ENCODE assay signal across 14 cellular contexts in the genomic region with DNA sequence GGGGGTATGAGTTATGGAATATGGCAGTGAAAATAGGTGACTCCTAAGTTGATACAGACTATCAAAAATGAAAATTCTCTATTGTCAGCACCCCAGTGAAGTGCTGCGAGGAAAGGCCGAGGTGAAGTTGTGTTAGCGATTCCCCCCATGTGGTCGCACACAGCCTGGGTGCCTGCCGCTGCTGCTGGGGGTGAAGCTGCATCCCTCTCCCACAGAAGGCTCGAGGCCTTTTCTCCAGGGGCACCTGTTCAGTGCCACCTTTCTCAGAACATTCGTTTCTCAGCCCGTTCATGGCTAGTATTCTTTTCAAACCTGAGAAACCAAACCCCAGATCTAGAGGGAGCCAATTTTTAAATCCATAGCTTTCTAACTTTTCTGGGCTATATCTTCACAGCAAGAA. TPM values are rescaled to one million over a fixed set of nuclear protein-coding genes. Genes with fewer than 3 reads are reported as not detected.
DNase-seq lines count a peak whose midpoint lies in the region; TF ChIP-seq lines count a peak whose summit lies in the region.
"Had no signal": no experiment of that assay in that cellular context is flagged by ENCODE, and none has a peak within 500 bp of the region (broad histone marks: within the 10 kb centered on the region; RNA-seq: fewer than 3 reads in every experiment).

No MANE protein-coding gene starts in this region.

- H3K4me3 ChIP-seq in mammary epithelial cell (replicated peaks in 1 of 3; ENCODE audit: insufficient read depth in 1 of 3, low read depth in 2 of 3, low read length in 3 of 3) (no peak overlapping the region), spleen (no peak overlapping the region)
- H3K4me3 ChIP-seq: BLaER1 had no signal

- CTCF ChIA-PET in MCF 10A (lab: Yijun Ruan, JAX) (interaction anchor here (0.5 to 1.2 kb wide), 3 partner anchors 11 to 23 kb away, joined by 3 to 4 read pairs (median 3); no protein-coding TSS in a partner anchor), mammary epithelial cell (lab: Charles Lee; ENCODE audit: low non-redundant PET) (no interaction called here)

- POLR2A ChIA-PET in MCF 10A (lab: Yijun Ruan, JAX), result interaction anchor here (0.6 to 1.4 kb wide), 3 partner anchors 9 to 41 kb away, joined by 3 read pairs; no protein-coding TSS in a partner anchor

- intact Hi-C loops in MCF 10A (cut with micrococcal nuclease) (no loop called here), mammary epithelial cell (cut with micrococcal nuclease) (no loop called here), spleen (cut with DNase I; ENCODE audit: low total_unique reads) (no loop called here)
- intact Hi-C loops in dendritic cell treated with granulocyte-macrophage colony-stimulating factor and Interleukin-4, amounts not matched to agents 40 ng/mL and 50 ng/mL, for 4 days (cut with micrococcal nuclease), result no loop called here

- 100% methylated on average over 8 of the region's 8 CpGs for WGBS in mammary epithelial cell (ENCODE audit: low coverage, missing lambda C conversion rate)
- 88 to 91% (median 90%) methylated on average over 8 of the region's 8 CpGs for WGBS in spleen, 5 donors

- H3K27ac Mint-ChIP-seq in MCF 10A (ENCODE audit: low read depth, unreplicated experiment), result peak overlapping the region; percentile 54
- H3K27ac Mint-ChIP-seq in dendritic cell treated with granulocyte-macrophage colony-stimulating factor and Interleukin-4, amounts not matched to agents 40 ng/mL and 50 ng/mL, for 4 days, result peak overlapping the region; percentile 55
- H3K27ac Mint-ChIP-seq: CD4-positive, alpha-beta memory T cell; H9 had no signal

- no peak overlapping the region for H2AFZ ChIP-seq in mammary epithelial cell (ENCODE audit: low read depth, low read length)

- peaks cover 5% of the 10 kb centered on the region for H3K4me1 Mint-ChIP-seq in MCF 10A (ENCODE audit: insufficient read depth, unreplicated experiment)
- H3K4me1 Mint-ChIP-seq in dendritic cell treated with granulocyte-macrophage colony-stimulating factor and Interleukin-4, amounts not matched to agents 40 ng/mL and 50 ng/mL, for 4 days (ENCODE audit: low read depth), result peaks cover 67% of the 10 kb centered on the region

- H3K27ac ChIP-seq in mammary epithelial cell (ENCODE audit: insufficient read depth, low read depth, low read length) (no peak overlapping the region), spleen (no peak overlapping the region)
- H3K27ac ChIP-seq: BLaER1 had no signal

- H3K9me3 ChIP-seq in mammary epithelial cell (replicated peaks; ENCODE audit: insufficient read depth, low read length), result no peaks in the 10 kb centered on the region
- no peaks in the 10 kb centered on the region for H3K9me3 ChIP-seq in spleen
- H3K9me3 ChIP-seq: BLaER1 had no signal

- no peak for DNase-seq in MCF 10A (ENCODE audit: unreplicated experiment)
- DNase-seq in mammary epithelial cell, result no peak
- DNase-seq in spleen, result peak; percentile 39
- DNase-seq in NCI-H146 (lab: John Stamatoyannopoulos, UW), result no peak
- DNase-seq in activated CD4-positive, alpha-beta T cell treated with anti-CD3 and anti-CD28 coated beads, Interleukin-2, amount 50 U/mL, for 4 hours, result no peak
- no peak for DNase-seq in activated CD8-positive, alpha-beta memory T cell treated with anti-CD3 and anti-CD28 coated beads, Interleukin-2, amount 50 U/mL, for 48 hours
- DNase-seq: 8988T; CD4-positive, alpha-beta memory T cell; DMS153; DMS79 treated with DMSO at 0.1 percent for 48 hours; H9 had no signal

- H3K36me3 Mint-ChIP-seq in MCF 10A (ENCODE audit: insufficient read depth, unreplicated experiment), result peaks cover 35% of the 10 kb centered on the region
- peaks cover 41% of the 10 kb centered on the region for H3K36me3 Mint-ChIP-seq in dendritic cell treated with granulocyte-macrophage colony-stimulating factor and Interleukin-4, amounts not matched to agents 40 ng/mL and 50 ng/mL, for 4 days (ENCODE audit: low read depth)

- peaks cover 20% of the 10 kb centered on the region for H3K36me3 ChIP-seq in mammary epithelial cell (ENCODE audit: insufficient read depth, low read length)
- H3K36me3 ChIP-seq in spleen, result peaks cover 0 to 34% (median 7%) of the 10 kb centered on the region in 6 donors

- H3K27me3 Mint-ChIP-seq in MCF 10A (ENCODE audit: insufficient read depth, unreplicated experiment), result no peaks in the 10 kb centered on the region
- H3K27me3 Mint-ChIP-seq in dendritic cell treated with granulocyte-macrophage colony-stimulating factor and Interleukin-4, amounts not matched to agents 40 ng/mL and 50 ng/mL, for 4 days, result no peaks in the 10 kb centered on the region
- H3K27me3 Mint-ChIP-seq: CD4-positive, alpha-beta memory T cell had no signal

- H3K9ac ChIP-seq in mammary epithelial cell (ENCODE audit: insufficient read depth, low read length), result no peak overlapping the region
- H3K9ac ChIP-seq: BLaER1 had no signal

- H3K4me1 ChIP-seq in mammary epithelial cell (ENCODE audit: insufficient read depth, low read length) (peaks cover 3% of the 10 kb centered on the region), spleen (peaks cover 0 to 28% (median 1%) of the 10 kb centered on the region in 6 donors)

- H3K9me3 Mint-ChIP-seq in MCF 10A (ENCODE audit: unreplicated experiment), result no peaks in the 10 kb centered on the region
- no peaks in the 10 kb centered on the region for H3K9me3 Mint-ChIP-seq in dendritic cell treated with granulocyte-macrophage colony-stimulating factor and Interleukin-4, amounts not matched to agents 40 ng/mL and 50 ng/mL, for 4 days
- H3K9me3 Mint-ChIP-seq: CD4-positive, alpha-beta memory T cell; H9 had no signal

- H3K27me3 ChIP-seq in mammary epithelial cell (ENCODE audit: insufficient read depth, low read length) (no peaks in the 10 kb centered on the region), spleen (replicated peaks in 1 of 7) (no peaks in the 10 kb centered on the region)
- H3K27me3 ChIP-seq: BLaER1 had no signal

- H3K4me2 ChIP-seq in mammary epithelial cell (ENCODE audit: insufficient read depth, low read depth, low read length), result no peak overlapping the region
- H3K4me2 ChIP-seq: BLaER1 had no signal

- no peaks in the 10 kb centered on the region for H4K20me1 ChIP-seq in mammary epithelial cell (ENCODE audit: insufficient read depth, low read length)

- TF ChIP-seq CTCF in MCF 10A (IDR thresholded peaks at IDR 0.05; ENCODE audit: unreplicated experiment) (no peak), mammary epithelial cell (conservative IDR thresholded peaks at IDR 0.05 in 1 of 2, IDR thresholded peaks at IDR 0.05 in 1 of 2; ENCODE audit: extremely low read depth in 1 of 2, insufficient read depth in 1 of 2, low read depth in 1 of 2, low read length in 2 of 2) (no peak), spleen (IDR thresholded peaks at IDR 0.05 in 8 of 11, conservative IDR thresholded peaks at IDR 0.05 in 3 of 11) (no peak)

- H3K4me3 Mint-ChIP-seq in MCF 10A (ENCODE audit: unreplicated experiment), result no peak overlapping the region
- no peak overlapping the region for H3K4me3 Mint-ChIP-seq in dendritic cell treated with granulocyte-macrophage colony-stimulating factor and Interleukin-4, amounts not matched to agents 40 ng/mL and 50 ng/mL, for 4 days
- H3K4me3 Mint-ChIP-seq: CD14-positive monocyte; CD4-positive, alpha-beta memory T cell; H9 had no signal

- dilution Hi-C loops in mammary epithelial cell (cut with HindIII; ENCODE audit: low sequenced_read_pairs), result no loop called here

- peaks cover 93% of the 10 kb centered on the region for H3K79me2 ChIP-seq in mammary epithelial cell (ENCODE audit: insufficient read depth, low read length)

- in situ Hi-C loops in mammary epithelial cell (cut with MboI; ENCODE audit: low sequenced_read_pairs in 2 of 2), result no loop called here

- TF ChIP-seq POLR2A in spleen (IDR thresholded peaks at IDR 0.05), result no peak

- BruUV-seq in MCF 10A (replicated peaks; lab: Mats Ljungman, UMichigan) (no TSS peak), mammary epithelial cell (replicated peaks; lab: Mats Ljungman, UMichigan) (no TSS peak)

RNA-seq across cellular contexts. Expression of gene HK2, which starts 23.8 kb away (rescaled TPM):
- 40.4 and 47.8 TPM in 2 replicates for total RNA-seq in MCF 10A (2022)
- 10 to 100 TPM; 13.0 to 56.1 TPM for total RNA-seq in mammary epithelial cell
- polyA plus RNA-seq in mammary epithelial cell, result 41.0 TPM
- polyA minus RNA-seq in mammary epithelial cell, result 131 TPM
- total RNA-seq in spleen, result 10 to 100 TPM; 15.3 to 67.8 (median 17.3) TPM
- polyA plus RNA-seq in spleen, result 1 to 10 TPM; 4.8 to 8.1 (median 4.9) TPM
